In the genomic region with DNA sequence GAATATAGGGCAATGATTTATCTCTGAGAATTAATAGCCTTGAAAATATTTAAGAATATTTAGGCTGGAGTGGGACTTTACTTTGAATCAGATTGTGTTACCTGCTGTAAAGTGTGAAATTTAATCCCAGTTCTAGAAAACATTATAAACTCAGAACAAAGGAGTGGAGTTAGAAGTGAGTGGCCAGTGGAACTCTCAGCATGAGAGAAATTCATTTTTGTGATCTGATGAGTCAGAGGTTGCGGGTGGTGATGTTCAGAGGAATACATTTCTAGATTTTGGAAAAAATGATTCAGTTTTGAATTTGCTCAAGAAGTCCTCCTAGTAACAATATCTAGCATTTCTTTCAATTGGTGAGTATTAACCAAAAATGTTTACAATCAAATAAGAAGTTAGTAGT, we compare ENCODE assay signal across 13 cellular contexts.
A peak's percentile ranks its signal among the peaks of the same experiment; 100 is the strongest.
DNase-seq lines count a peak whose midpoint lies in the region; TF ChIP-seq lines count a peak whose summit lies in the region.
"Had no signal": no experiment of that assay in that cellular context is flagged by ENCODE, and none has a peak within 500 bp of the region (broad histone marks: within the 10 kb centered on the region; RNA-seq: fewer than 3 reads in every experiment).

No MANE protein-coding gene starts in this region.

- peak overlapping the region; percentile 55 for H3K4me3 Mint-ChIP-seq in activated naive CD4-positive, alpha-beta T cell treated with anti-CD3 and anti-CD28 coated beads, Interleukin-2, amount 50 U/mL, for 24 hours
- H3K4me3 Mint-ChIP-seq in activated naive CD4-positive, alpha-beta T cell treated with anti-CD3 and anti-CD28 coated beads, Interleukin-2, amount 10 ng/mL, durations not matched to agents 7 days and 5 days: no peak overlapping the region
- H3K4me3 Mint-ChIP-seq in activated T-helper 1 cell treated with anti-CD3 and anti-CD28 coated beads, Interleukin-12 subunit alpha, Interleukin-12 subunit beta, Interleukin-2, Interleukin-4 antibody, amounts not matched to agents 30 ng/mL and 10 ng/mL and 1 ng/mL, durations not matched to agents 14 hours and 24 hours and 36 hours: no peak overlapping the region
- no peak overlapping the region for H3K4me3 Mint-ChIP-seq in glutamatergic neuron (ENCODE audit: unreplicated experiment)

- H3K4me1 Mint-ChIP-seq in activated naive CD4-positive, alpha-beta T cell treated with anti-CD3 and anti-CD28 coated beads, Interleukin-2, amount 50 U/mL, for 24 hours: peaks cover 76% of the 10 kb centered on the region
- H3K4me1 Mint-ChIP-seq in activated naive CD4-positive, alpha-beta T cell treated with anti-CD3 and anti-CD28 coated beads, Interleukin-2, amount 10 ng/mL, durations not matched to agents 7 days and 5 days: no peaks in the 10 kb centered on the region
- peaks cover 56% of the 10 kb centered on the region for H3K4me1 Mint-ChIP-seq in activated T-helper 1 cell treated with anti-CD3 and anti-CD28 coated beads, Interleukin-12 subunit alpha, Interleukin-12 subunit beta, Interleukin-2, Interleukin-4 antibody, amounts not matched to agents 30 ng/mL and 10 ng/mL and 1 ng/mL, durations not matched to agents 14 hours and 24 hours and 36 hours (ENCODE audit: low read depth)
- peaks cover 18% of the 10 kb centered on the region for H3K4me1 Mint-ChIP-seq in glutamatergic neuron (ENCODE audit: low read depth, unreplicated experiment)

- H3K27me3 Mint-ChIP-seq in activated naive CD4-positive, alpha-beta T cell treated with anti-CD3 and anti-CD28 coated beads, Interleukin-2, amount 50 U/mL, for 24 hours: no peaks in the 10 kb centered on the region
- H3K27me3 Mint-ChIP-seq in activated naive CD4-positive, alpha-beta T cell treated with anti-CD3 and anti-CD28 coated beads, Interleukin-2, amount 10 ng/mL, durations not matched to agents 7 days and 5 days: no peaks in the 10 kb centered on the region
- H3K27me3 Mint-ChIP-seq in activated T-helper 1 cell treated with anti-CD3 and anti-CD28 coated beads, Interleukin-12 subunit alpha, Interleukin-12 subunit beta, Interleukin-2, Interleukin-4 antibody, amounts not matched to agents 30 ng/mL and 10 ng/mL and 1 ng/mL, durations not matched to agents 14 hours and 24 hours and 36 hours (ENCODE audit: insufficient read depth): no peaks in the 10 kb centered on the region
- H3K27me3 Mint-ChIP-seq in glutamatergic neuron (ENCODE audit: unreplicated experiment): no peaks in the 10 kb centered on the region

- peak overlapping the region; percentile 28 to 83 (median 78) for H3K27ac ChIP-seq in thyroid gland
- H3K27ac ChIP-seq: coronary artery, SJSA1 had no signal

- DNase-seq in activated naive CD4-positive, alpha-beta T cell treated with anti-CD3 and anti-CD28 coated beads, Interleukin-2, amount 10 ng/mL, durations not matched to agents 7 days and 5 days: no peak
- no peak for DNase-seq in activated T-helper 1 cell treated with anti-CD3 and anti-CD28 coated beads, Interleukin-12 subunit alpha, Interleukin-12 subunit beta, Interleukin-2, Interleukin-4 antibody, amounts not matched to agents 30 ng/mL and 10 ng/mL and 1 ng/mL, durations not matched to agents 14 hours and 24 hours and 36 hours (ENCODE audit: low spot score)
- DNase-seq in glomerular visceral epithelial cell (ENCODE audit: extremely low spot score) (peak; percentile 8), thyroid gland (no peak), NCI-H2029 (lab: John Stamatoyannopoulos, UW) (no peak), glutamatergic neuron (no peak), middle frontal gyrus (ENCODE audit: extremely low spot score, low spot score) (no peak)
- DNase-seq: hippocampal formation, MM.1S, NCI-H526 treated with DMSO at 0.1 percent for 48 hours had no signal

- H3K9me3 Mint-ChIP-seq in activated naive CD4-positive, alpha-beta T cell treated with anti-CD3 and anti-CD28 coated beads, Interleukin-2, amount 50 U/mL, for 24 hours: peaks cover 3% of the 10 kb centered on the region
- H3K9me3 Mint-ChIP-seq in activated naive CD4-positive, alpha-beta T cell treated with anti-CD3 and anti-CD28 coated beads, Interleukin-2, amount 10 ng/mL, durations not matched to agents 7 days and 5 days: no peaks in the 10 kb centered on the region
- no peaks in the 10 kb centered on the region for H3K9me3 Mint-ChIP-seq in activated T-helper 1 cell treated with anti-CD3 and anti-CD28 coated beads, Interleukin-12 subunit alpha, Interleukin-12 subunit beta, Interleukin-2, Interleukin-4 antibody, amounts not matched to agents 30 ng/mL and 10 ng/mL and 1 ng/mL, durations not matched to agents 14 hours and 24 hours and 36 hours
- no peaks in the 10 kb centered on the region for H3K9me3 Mint-ChIP-seq in glutamatergic neuron (ENCODE audit: unreplicated experiment)

- peaks cover 2% of the 10 kb centered on the region for H3K36me3 Mint-ChIP-seq in activated naive CD4-positive, alpha-beta T cell treated with anti-CD3 and anti-CD28 coated beads, Interleukin-2, amount 50 U/mL, for 24 hours
- H3K36me3 Mint-ChIP-seq in activated naive CD4-positive, alpha-beta T cell treated with anti-CD3 and anti-CD28 coated beads, Interleukin-2, amount 10 ng/mL, durations not matched to agents 7 days and 5 days: no peaks in the 10 kb centered on the region
- H3K36me3 Mint-ChIP-seq in activated T-helper 1 cell treated with anti-CD3 and anti-CD28 coated beads, Interleukin-12 subunit alpha, Interleukin-12 subunit beta, Interleukin-2, Interleukin-4 antibody, amounts not matched to agents 30 ng/mL and 10 ng/mL and 1 ng/mL, durations not matched to agents 14 hours and 24 hours and 36 hours (ENCODE audit: low read depth): no peaks in the 10 kb centered on the region
- H3K36me3 Mint-ChIP-seq in glutamatergic neuron (ENCODE audit: unreplicated experiment): no peaks in the 10 kb centered on the region

- no peaks in the 10 kb centered on the region for H3K36me3 ChIP-seq in thyroid gland
- H3K36me3 ChIP-seq: SJSA1 had no signal

- no peak for TF ChIP-seq POLR2A in thyroid gland (IDR thresholded peaks at IDR 0.05)

- no peaks in the 10 kb centered on the region for H3K9me3 ChIP-seq in thyroid gland
- H3K9me3 ChIP-seq: SJSA1 had no signal

- intact Hi-C loops in activated T-helper 1 cell treated with anti-CD3 and anti-CD28 coated beads, Interleukin-12 subunit alpha, Interleukin-12 subunit beta, Interleukin-2, Interleukin-4 antibody, amounts not matched to agents 30 ng/mL and 10 ng/mL and 1 ng/mL, durations not matched to agents 14 hours and 24 hours and 36 hours (cut with micrococcal nuclease): loop anchor here (2.0 to 5.0 kb wide), 3 partner anchors 42 to 118 kb away; no protein-coding TSS in a partner anchor
- intact Hi-C loops in thyroid gland (cut with DNase I): no loop called here

- H3K4me1 ChIP-seq in thyroid gland: peaks cover 71 to 83% of the 10 kb centered on the region in 2 donors

- H3K27me3 ChIP-seq in thyroid gland: no peaks in the 10 kb centered on the region
- H3K27me3 ChIP-seq: SJSA1 had no signal

- peak overlapping the region; percentile 52 for H3K27ac Mint-ChIP-seq in activated naive CD4-positive, alpha-beta T cell treated with anti-CD3 and anti-CD28 coated beads, Interleukin-2, amount 50 U/mL, for 24 hours
- H3K27ac Mint-ChIP-seq in activated naive CD4-positive, alpha-beta T cell treated with anti-CD3 and anti-CD28 coated beads, Interleukin-2, amount 10 ng/mL, durations not matched to agents 7 days and 5 days: no peak overlapping the region
- peak overlapping the region; percentile 45 for H3K27ac Mint-ChIP-seq in activated T-helper 1 cell treated with anti-CD3 and anti-CD28 coated beads, Interleukin-12 subunit alpha, Interleukin-12 subunit beta, Interleukin-2, Interleukin-4 antibody, amounts not matched to agents 30 ng/mL and 10 ng/mL and 1 ng/mL, durations not matched to agents 14 hours and 24 hours and 36 hours
- no peak overlapping the region for H3K27ac Mint-ChIP-seq in glutamatergic neuron (ENCODE audit: unreplicated experiment)

- CTCF ChIA-PET in activated naive CD4-positive, alpha-beta T cell treated with anti-CD3 and anti-CD28 coated beads, Interleukin-2, amount 10 ng/mL, durations not matched to agents 7 days and 5 days (lab: Charles Lee): no interaction called here

- 87% methylated on average over 1 of the region's 1 CpG for WGBS in thyroid gland, 2 donors

- no peak for TF ChIP-seq CTCF in thyroid gland (IDR thresholded peaks at IDR 0.05)
- TF ChIP-seq CTCF in glutamatergic neuron (IDR thresholded peaks at IDR 0.05; ENCODE audit: partially characterized antibody, unreplicated experiment): no peak

- H3K4me3 ChIP-seq in thyroid gland (replicated peaks in 1 of 3): no peak overlapping the region
- H3K4me3 ChIP-seq: coronary artery, SJSA1 had no signal

Comparison
In these comparisons a context has a peak if more than half of its experiments do, and no peak if none do; other contexts are left out.
1. H3K27ac Mint-ChIP-seq: peak in activated naive CD4-positive, alpha-beta T cell treated with anti-CD3 and anti-CD28 coated beads, Interleukin-2, amount 50 U/mL, for 24 hours (single experiment) and activated T-helper 1 cell treated with anti-CD3 and anti-CD28 coated beads, Interleukin-12 subunit alpha, Interleukin-12 subunit beta, Interleukin-2, Interleukin-4 antibody, amounts not matched to agents 30 ng/mL and 10 ng/mL and 1 ng/mL, durations not matched to agents 14 hours and 24 hours and 36 hours (single experiment); none in activated naive CD4-positive, alpha-beta T cell treated with anti-CD3 and anti-CD28 coated beads, Interleukin-2, amount 10 ng/mL, durations not matched to agents 7 days and 5 days (single experiment) and glutamatergic neuron (single experiment).